Comparison of ENCODE assay signal across 1 cellular context in the genomic region with DNA sequence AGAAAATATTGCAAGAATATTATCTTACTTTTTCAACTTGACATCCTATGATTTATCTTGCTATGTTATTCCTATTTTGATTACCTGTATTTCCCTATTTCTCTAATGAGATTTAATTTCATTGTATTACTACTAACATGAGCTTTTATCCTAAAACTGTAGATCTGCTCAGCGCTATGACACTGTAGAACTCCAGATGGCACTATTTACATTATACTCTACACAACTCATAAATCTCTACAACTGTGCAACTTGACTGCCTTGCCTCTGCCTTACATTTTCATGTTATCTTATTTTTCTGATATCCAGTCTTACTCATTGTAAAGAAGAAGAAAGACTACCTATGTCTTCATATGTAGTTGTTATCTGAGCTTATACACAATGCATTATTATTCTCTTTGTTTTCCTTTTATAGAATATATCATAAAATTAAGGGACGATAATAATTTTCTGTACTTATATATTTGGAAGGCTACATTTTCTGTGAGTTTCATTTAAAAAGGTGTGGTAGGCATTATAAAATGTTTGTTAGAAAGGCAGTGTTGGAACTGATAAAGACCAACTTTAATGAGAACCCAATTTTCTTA.
TF ChIP-seq lines count a peak whose summit lies in the region.

No MANE protein-coding gene starts in this region.

TF ChIP-seq in IMR-90, 13 proteins besides CTCF, POLR2A, EP300 and RAD21:
- TF ChIP-seq CHD1 (IDR thresholded peaks at IDR 0.05; ENCODE audit: low read depth, low read length) = no peak
- peak; percentile 51; the same call in 1 of the 2 replicates for TF ChIP-seq SMC3 (IDR thresholded peaks at IDR 0.05; ENCODE audit: low read depth, low read length)
